In genomic region chr10:103578782-103579382, GRCh38 we compare ENCODE assay signal across 11 cellular contexts.
DNase-seq lines count a peak whose midpoint lies in the region; ATAC-seq and TF ChIP-seq lines count a peak whose summit lies in the region.
"Had no signal": no experiment of that assay in that cellular context is flagged by ENCODE, and none has a peak within 500 bp of the region (broad histone marks: within the 10 kb centered on the region; RNA-seq: fewer than 3 reads in every experiment).

No MANE protein-coding gene starts in this region.

- TF ChIP-seq CTCF in body of pancreas (IDR thresholded peaks at IDR 0.05): peak in 1 of 7 experiments; percentile 1

- peak in 1 of 3 donors; percentile 30 for TF ChIP-seq POLR2A in body of pancreas (IDR thresholded peaks at IDR 0.05)

- peak; percentile 58 to 83 (median 82) for DNase-seq in body of pancreas
- DNase-seq in DMS79 (lab: John Stamatoyannopoulos, UW): no peak
- DNase-seq in pons (ENCODE audit: low spot score): no peak
- DNase-seq: caudate nucleus, NCI-H1930, T-helper 9 cell had no signal

- H3K27me3 ChIP-seq in body of pancreas: no peaks in the 10 kb centered on the region
- no peaks in the 10 kb centered on the region for H3K27me3 ChIP-seq in skeletal muscle tissue (ENCODE audit: control insufficient read depth in 3 of 3, insufficient read depth in 3 of 3, low read length in 3 of 3)

- H3K27ac ChIP-seq in body of pancreas (peak overlapping the region; percentile 65 to 78 (median 74)), skeletal muscle tissue (ENCODE audit: low read depth, low read length) (peak overlapping the region; percentile 91)

- H3K36me3 ChIP-seq in body of pancreas (replicated peaks in 1 of 2; ENCODE audit: insufficient read depth in 1 of 2, low read depth in 2 of 2) (no peaks in the 10 kb centered on the region), skeletal muscle tissue (ENCODE audit: control insufficient read depth in 3 of 3, insufficient read depth in 3 of 3, low read length in 3 of 3) (peaks cover 5 to 8% (median 7%) of the 10 kb centered on the region in 3 donors)

- no peak overlapping the region for H3K4me3 ChIP-seq in body of pancreas
- H3K4me3 ChIP-seq in skeletal muscle tissue (ENCODE audit: low read length in 3 of 3): no peak overlapping the region

- ATAC-seq in GM19043 (IDR thresholded peaks at IDR 0.05; ENCODE audit: low read depth, unreplicated experiment) (peak; percentile 83), HG03108 (IDR thresholded peaks at IDR 0.05; ENCODE audit: unreplicated experiment) (peak; percentile 91), body of pancreas (peak; percentile 76), esophagus mucosa (no peak)
- ATAC-seq: sciatic nerve had no signal

- WGBS in body of pancreas, 2 donors: 14 to 21% methylated on average over 5 to 15 of the region's 15 CpGs

- peak overlapping the region in 2 of 3 donors; percentile 33 to 54 for H3K9ac ChIP-seq in skeletal muscle tissue (ENCODE audit: low read depth in 1 of 3, low read length in 3 of 3)

- intact Hi-C loops in body of pancreas (cut with DNase I): no loop called here

- H3K4me1 ChIP-seq in body of pancreas (peaks cover 47% of the 10 kb centered on the region), skeletal muscle tissue (ENCODE audit: control insufficient read depth in 3 of 3, insufficient read depth in 3 of 3, low read length in 3 of 3) (peaks cover 32 to 47% (median 40%) of the 10 kb centered on the region in 3 donors)

- no peaks in the 10 kb centered on the region for H3K9me3 ChIP-seq in body of pancreas
- H3K9me3 ChIP-seq in skeletal muscle tissue (ENCODE audit: control insufficient read depth in 3 of 3, low read length in 3 of 3): no peaks in the 10 kb centered on the region

Comparison
In these comparisons a context has a peak if more than half of its experiments do, and no peak if none do; other contexts are left out.
1. DNase-seq: peak in body of pancreas (4 of 4); none in DMS79 (single experiment) and pons (single experiment).